13 cellular contexts compared by ENCODE assay signal in the genomic region with DNA sequence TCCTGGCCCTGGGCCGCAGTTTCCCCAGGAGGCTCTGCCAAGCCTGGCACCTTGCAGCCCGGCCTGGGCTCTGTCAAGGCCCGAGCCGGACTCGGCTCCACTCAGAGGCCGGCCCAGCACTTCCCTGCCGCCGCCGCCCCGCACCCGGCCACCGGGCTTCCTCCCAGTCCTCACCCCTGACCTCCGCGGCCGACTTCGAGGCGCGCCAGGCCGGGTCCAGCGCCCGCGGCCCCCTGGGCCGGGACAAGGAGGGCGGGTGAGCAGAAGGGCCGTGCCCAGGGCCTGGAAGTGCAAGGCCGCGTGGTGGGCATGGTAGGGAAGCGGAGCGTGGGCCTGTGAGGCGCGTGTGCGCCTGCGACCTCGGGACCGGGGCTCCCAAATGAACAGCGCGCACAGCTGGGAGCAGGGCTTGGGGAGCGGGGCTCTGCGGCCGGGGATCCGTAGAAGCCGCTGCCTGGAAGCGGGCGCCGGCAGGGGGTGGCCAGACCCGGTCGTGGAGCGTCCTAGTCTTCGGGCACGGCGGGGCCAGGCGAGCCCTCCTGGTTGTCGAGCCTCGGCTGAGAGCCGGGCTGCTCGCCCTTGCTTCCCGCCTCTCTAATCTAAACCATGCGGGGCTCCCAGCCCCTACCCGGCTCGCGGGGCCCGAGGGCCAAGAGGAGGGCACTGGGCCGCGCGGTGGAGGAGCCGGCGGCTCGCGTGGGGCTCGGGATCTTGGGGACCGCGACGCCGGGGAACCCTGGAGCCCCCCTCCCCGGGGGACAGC. TPM values are rescaled to one million over a fixed set of nuclear protein-coding genes. Genes with fewer than 3 reads are reported as not detected.
DNase-seq lines count a peak whose midpoint lies in the region; ATAC-seq and TF ChIP-seq lines count a peak whose summit lies in the region.
"Had no signal": no experiment of that assay in that cellular context is flagged by ENCODE, and none has a peak within 500 bp of the region (broad histone marks: within the 10 kb centered on the region; RNA-seq: fewer than 3 reads in every experiment).

No MANE protein-coding gene starts in this region.

- H3K36me3 ChIP-seq in breast epithelium (no peaks in the 10 kb centered on the region), upper lobe of left lung (no peaks in the 10 kb centered on the region)
- H3K36me3 ChIP-seq: BLaER1 had no signal

- H3K36me3 Mint-ChIP-seq in MCF 10A (ENCODE audit: insufficient read depth, unreplicated experiment) (no peaks in the 10 kb centered on the region), mesothelial cell of epicardium (peaks cover 4% of the 10 kb centered on the region)

- ATAC-seq in upper lobe of left lung (ENCODE audit: low FRiP score in 2 of 2) (peak; percentile 8 to 44), HG02973 (IDR thresholded peaks at IDR 0.05; ENCODE audit: unreplicated experiment) (no peak), HG03175 (IDR thresholded peaks at IDR 0.05; ENCODE audit: unreplicated experiment) (no peak)

- POLR2A ChIA-PET in MCF 10A (lab: Yijun Ruan, JAX), result no interaction called here

- intact Hi-C loops in breast epithelium (cut with DNase I; ENCODE audit: low total_unique reads), result no loop called here
- intact Hi-C loops in MCF 10A (cut with micrococcal nuclease), result no loop called here

- H3K4me3 Mint-ChIP-seq in MCF 10A (ENCODE audit: unreplicated experiment) (no peak overlapping the region), mesothelial cell of epicardium (peak overlapping the region; percentile 79)

- H3K4me3 ChIP-seq in breast epithelium (peak overlapping the region; percentile 31 to 60 (median 32)), epithelial cell of proximal tubule (ENCODE audit: low read depth, low read length) (peak overlapping the region; percentile 18), upper lobe of left lung (peak overlapping the region; percentile 6 to 52 (median 44))
- H3K4me3 ChIP-seq: BLaER1 had no signal

- TF ChIP-seq POLR2A in breast epithelium (IDR thresholded peaks at IDR 0.05), result no peak
- TF ChIP-seq POLR2A in upper lobe of left lung (IDR thresholded peaks at IDR 0.05), result peak in 1 of 4 donors; percentile 31

- WGBS in upper lobe of left lung, 2 donors, result 2% methylated on average over 32 to 33 of the region's 75 CpGs

- H3K27me3 ChIP-seq in breast epithelium, result peaks cover 9 to 61% of the 10 kb centered on the region in 2 donors
- H3K27me3 ChIP-seq in upper lobe of left lung, result peaks cover 0 to 51% (median 38%) of the 10 kb centered on the region in 4 donors

- peaks cover 12% of the 10 kb centered on the region for H3K9me3 Mint-ChIP-seq in MCF 10A (ENCODE audit: unreplicated experiment)
- no peaks in the 10 kb centered on the region for H3K9me3 Mint-ChIP-seq in mesothelial cell of epicardium
- H3K9me3 Mint-ChIP-seq: dendritic cell treated with granulocyte-macrophage colony-stimulating factor and Interleukin-4, amounts not matched to agents 40 ng/mL and 50 ng/mL, for 4 days had no signal

- no peak overlapping the region for H3K27ac ChIP-seq in breast epithelium
- peak overlapping the region; percentile 81 to 92 (median 87) for H3K27ac ChIP-seq in upper lobe of left lung
- H3K27ac ChIP-seq: BLaER1 had no signal

- BruUV-seq in MCF 10A (replicated peaks; lab: Mats Ljungman, UMichigan), result no TSS peak

- H3K4me1 ChIP-seq in breast epithelium, result peaks cover 0 to 5% of the 10 kb centered on the region in 2 donors
- H3K4me1 ChIP-seq in upper lobe of left lung, result peaks cover 13 to 35% (median 23%) of the 10 kb centered on the region in 4 donors
- H3K4me1 ChIP-seq: BLaER1 had no signal

- no peak for TF ChIP-seq CTCF in breast epithelium (IDR thresholded peaks at IDR 0.05)
- TF ChIP-seq CTCF in MCF 10A (IDR thresholded peaks at IDR 0.05; ENCODE audit: unreplicated experiment), result no peak
- TF ChIP-seq CTCF in epithelial cell of proximal tubule (conservative IDR thresholded peaks at IDR 0.05; ENCODE audit: low read depth, low read length), result no peak
- no peak for TF ChIP-seq CTCF in mesothelial cell of epicardium (IDR thresholded peaks at IDR 0.05; ENCODE audit: unreplicated experiment)
- TF ChIP-seq CTCF in upper lobe of left lung (IDR thresholded peaks at IDR 0.05), result no peak

- H3K27me3 Mint-ChIP-seq in MCF 10A (ENCODE audit: insufficient read depth, unreplicated experiment), result no peaks in the 10 kb centered on the region
- H3K27me3 Mint-ChIP-seq in mesothelial cell of epicardium (ENCODE audit: low read depth), result peaks cover 73% of the 10 kb centered on the region

- H3K4me1 Mint-ChIP-seq in MCF 10A (ENCODE audit: insufficient read depth, unreplicated experiment), result no peaks in the 10 kb centered on the region
- H3K4me1 Mint-ChIP-seq in mesothelial cell of epicardium, result peaks cover 35% of the 10 kb centered on the region

- H3K9me3 ChIP-seq in breast epithelium, result peaks cover 0 to 7% of the 10 kb centered on the region in 2 donors
- no peaks in the 10 kb centered on the region for H3K9me3 ChIP-seq in upper lobe of left lung

- no peak overlapping the region for H3K27ac Mint-ChIP-seq in MCF 10A (ENCODE audit: low read depth, unreplicated experiment)
- H3K27ac Mint-ChIP-seq in mesothelial cell of epicardium, result peak overlapping the region; percentile 95
- H3K27ac Mint-ChIP-seq: dendritic cell treated with granulocyte-macrophage colony-stimulating factor and Interleukin-4, amounts not matched to agents 40 ng/mL and 50 ng/mL, for 4 days had no signal

- CTCF ChIA-PET in MCF 10A (lab: Yijun Ruan, JAX), result no interaction called here

- DNase-seq in breast epithelium (ENCODE audit: low spot score in 2 of 2), result no peak
- DNase-seq in MCF 10A (ENCODE audit: unreplicated experiment), result no peak
- no peak for DNase-seq in epithelial cell of proximal tubule (ENCODE audit: low read depth)
- DNase-seq in mesothelial cell of epicardium (ENCODE audit: low spot score in 2 of 2, unreplicated experiment in 2 of 2), result peak in 1 of 2 experiments; percentile 64
- DNase-seq in upper lobe of left lung, result peak in 1 of 2 donors; percentile 90
- no peak for DNase-seq in activated CD4-positive, CD25-positive, alpha-beta regulatory T cell treated with anti-CD3 and anti-CD28 coated beads, Interleukin-2, amount 50 U/mL, for 72 hours
- DNase-seq: stimulated activated CD4-positive, alpha-beta T cell treated with anti-CD3 and anti-CD28 coated beads, Interleukin-4, amount 100 ng/mL, for 24 hours; SW 1271 had no signal

- no peak for TF ChIP-seq EP300 in upper lobe of left lung (IDR thresholded peaks at IDR 0.05)

RNA-seq across cellular contexts. Expression of a gene that starts 0.5 kb away (rescaled TPM):
- total RNA-seq in breast epithelium (under 1 TPM in 1 of 3 donors, not detected in 2; 0.80 TPM), MCF 10A (2022) (not detected in 2 replicates), epithelial cell of proximal tubule (not detected in 2 replicates), mesothelial cell of epicardium (51.9 to 56.6 TPM (median 54.2 TPM) in 3 replicates), upper lobe of left lung (10 to 100 TPM; 10.2 to 69.1 (median 22.7) TPM)
- total RNA-seq: H4 had no signal

RNA-seq across cellular contexts. Expression of a gene that starts 52.1 kb away (rescaled TPM):
- total RNA-seq in breast epithelium, result 1 to 10 TPM; 4.8 to 8.5 (median 5.7) TPM
- total RNA-seq in MCF 10A (2022), result 1.5 and 4.3 TPM in 2 replicates
- total RNA-seq in epithelial cell of proximal tubule, result 1.7 and 2.2 TPM in 2 replicates
- 164 to 176 TPM (median 173 TPM) in 3 replicates for total RNA-seq in mesothelial cell of epicardium
- total RNA-seq in upper lobe of left lung, result 100 to 1,000 TPM in 2 of 6 donors, 10 to 100 TPM in 4; 22.4 to 130 (median 92.7) TPM

Comparison
In these comparisons a context has a peak if more than half of its experiments do, and no peak if none do; other contexts are left out.
1. H3K27ac ChIP-seq: peak in upper lobe of left lung (4 of 4); none in breast epithelium (0 of 2).
2. ATAC-seq: peak in upper lobe of left lung (2 of 2); none in HG02973 (single experiment) and HG03175 (single experiment).
3. RNA of a gene that starts 0.5 kb away (total RNA-seq): 51.9 to 56.6 TPM in mesothelial cell of epicardium and 10.2 to 69.1 TPM in upper lobe of left lung; 0.80 TPM in breast epithelium, not detected in MCF 10A and not detected in epithelial cell of proximal tubule; every median in the first group is over 4 times any median in the second.
4. Peak in every context shown above with its lines, with median percentiles within 50 percentile points of each other: H3K4me3 ChIP-seq.